In the genomic region with DNA sequence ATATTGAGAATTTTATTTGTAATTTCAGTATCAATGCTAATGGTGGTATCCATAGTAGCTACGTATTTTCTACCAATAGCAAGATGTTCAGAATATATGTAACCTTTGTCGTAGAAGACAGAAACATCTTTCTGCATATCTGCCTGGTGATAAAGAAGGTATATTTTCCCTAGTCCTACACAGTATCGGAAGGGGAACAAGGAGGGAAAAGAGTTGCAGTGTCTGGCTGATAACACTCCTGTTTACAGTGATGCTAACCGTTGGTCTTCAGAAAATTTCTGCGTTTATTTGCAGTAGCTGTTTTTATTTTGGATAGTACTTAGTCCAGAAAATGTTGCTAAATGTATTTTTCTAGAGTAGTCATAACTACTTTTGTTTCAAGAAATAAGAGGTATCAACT, we compare ENCODE assay signal across 20 cellular contexts.
"Had no signal": no experiment of that assay in that cellular context is flagged by ENCODE, and none has a peak within 500 bp of the region (broad histone marks: within the 10 kb centered on the region; RNA-seq: fewer than 3 reads in every experiment).

No MANE protein-coding gene starts in this region.

- H3K27ac ChIP-seq: KMS-11, SJSA1, SK-N-MC had no signal

- H3K9me3 ChIP-seq: SJSA1 had no signal

- H3K4me3 ChIP-seq: SJSA1, SK-N-MC had no signal

- H3K4me1 ChIP-seq: SJSA1 had no signal

- DNase-seq: Kasumi-1, MM.1S, NCI-H1092 treated with DMSO at 0.1 percent for 48 hours, NCI-H1436, NCI-H187, NCI-H2029, NCI-H2081 treated with DMSO at 0.1 percent for 48 hours, NCI-H2171, NCI-H226, NCI-H446, NCI-H510A, NCI-H524 treated with DMSO at 0.1 percent for 48 hours, NCI-H69, NCI-H774, Right ventricle myocardium superior, RPMI8226, SIG-M5 had no signal

- H3K27me3 ChIP-seq: SJSA1 had no signal
